In the genomic region with DNA sequence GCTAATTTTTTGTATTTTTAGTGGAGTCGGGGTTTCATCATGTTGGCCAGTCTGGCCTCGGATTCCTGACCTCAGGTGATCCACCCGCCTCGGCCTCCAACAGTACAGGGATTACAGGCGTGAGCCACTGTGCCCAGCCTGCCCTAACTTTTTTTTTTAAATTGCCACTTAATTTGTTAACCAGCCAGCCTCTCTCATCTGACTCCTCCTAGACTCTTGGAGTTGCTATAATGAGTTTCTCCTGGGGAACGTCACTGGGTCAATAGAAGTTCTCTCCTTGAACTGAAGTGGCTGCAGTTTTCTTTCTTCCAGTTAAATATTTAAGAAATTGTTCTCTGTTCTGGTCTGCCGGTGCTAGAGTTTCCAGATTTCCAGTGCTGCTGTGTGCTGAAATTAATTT, we compare ENCODE assay signal across 35 cellular contexts. TPM values are rescaled to one million over a fixed set of nuclear protein-coding genes. Genes with fewer than 3 reads are reported as not detected.
DNase-seq lines count a peak whose midpoint lies in the region; ATAC-seq and TF ChIP-seq lines count a peak whose summit lies in the region.
"Had no signal": no experiment of that assay in that cellular context is flagged by ENCODE, and none has a peak within 500 bp of the region (broad histone marks: within the 10 kb centered on the region; RNA-seq: fewer than 3 reads in every experiment).

No MANE protein-coding gene starts in this region.

- intact Hi-C loops in left lung (cut with DNase I) (no loop called here), lower lobe of right lung (cut with DNase I) (no loop called here), upper lobe of right lung (cut with DNase I) (no loop called here), left ventricle myocardium inferior (cut with micrococcal nuclease) (no loop called here)

- no peaks in the 10 kb centered on the region for H3K4me1 ChIP-seq in left lung
- H3K4me1 ChIP-seq in lower lobe of right lung = peaks cover 3% of the 10 kb centered on the region
- no peaks in the 10 kb centered on the region for H3K4me1 ChIP-seq in upper lobe of right lung
- H3K4me1 ChIP-seq in left ventricle myocardium inferior = peaks cover 3% of the 10 kb centered on the region
- H3K4me1 ChIP-seq: A549; BE2C; BLaER1; BLaER1 treated with 17β-estradiol and CSF1 and Interleukin-3, amounts not matched to agents 10 nM and 100 nM; Caco-2 had no signal

- H3K36me3 ChIP-seq in left lung (no peaks in the 10 kb centered on the region), lower lobe of right lung (no peaks in the 10 kb centered on the region), upper lobe of right lung (no peaks in the 10 kb centered on the region), left ventricle myocardium inferior (no peaks in the 10 kb centered on the region)
- H3K36me3 ChIP-seq: BE2C; BLaER1; BLaER1 treated with 17β-estradiol and CSF1 and Interleukin-3, amounts not matched to agents 10 nM and 100 nM had no signal

- H3K27ac ChIP-seq in left lung = no peak overlapping the region
- H3K27ac ChIP-seq in lower lobe of right lung = no peak overlapping the region
- H3K27ac ChIP-seq in upper lobe of right lung = no peak overlapping the region
- H3K27ac ChIP-seq in left ventricle myocardium inferior (replicated peaks) = no peak overlapping the region
- H3K27ac ChIP-seq: 22Rv1; A549; BLaER1; BLaER1 treated with 17β-estradiol and CSF1 and Interleukin-3, amounts not matched to agents 10 nM and 100 nM; C4-2B had no signal

- TF ChIP-seq CTCF in left lung (IDR thresholded peaks at IDR 0.05) (no peak), lower lobe of right lung (IDR thresholded peaks at IDR 0.05) (no peak), upper lobe of right lung (IDR thresholded peaks at IDR 0.05) (no peak), left ventricle myocardium inferior (IDR thresholded peaks at IDR 0.05; ENCODE audit: borderline replicate concordance) (no peak)

- H3K4me3 ChIP-seq in left lung (no peak overlapping the region), lower lobe of right lung (no peak overlapping the region), upper lobe of right lung (no peak overlapping the region), left ventricle myocardium inferior (no peak overlapping the region)
- H3K4me3 ChIP-seq: A549; BLaER1; BLaER1 treated with 17β-estradiol and CSF1 and Interleukin-3, amounts not matched to agents 10 nM and 100 nM had no signal

- H3K9me3 ChIP-seq in left lung = no peaks in the 10 kb centered on the region
- H3K9me3 ChIP-seq in lower lobe of right lung = no peaks in the 10 kb centered on the region
- H3K9me3 ChIP-seq in upper lobe of right lung = no peaks in the 10 kb centered on the region
- H3K9me3 ChIP-seq in left ventricle myocardium inferior (replicated peaks) = no peaks in the 10 kb centered on the region
- H3K9me3 ChIP-seq: A549; BE2C; BLaER1; BLaER1 treated with 17β-estradiol and CSF1 and Interleukin-3, amounts not matched to agents 10 nM and 100 nM; Caco-2 had no signal

- peak; percentile 88 for ATAC-seq in left lung
- ATAC-seq in lower lobe of right lung = peak; percentile 78 to 87
- peak; percentile 81 for ATAC-seq in upper lobe of right lung
- ATAC-seq: A549; CD8-positive, alpha-beta T cell had no signal

- no peak for DNase-seq in left lung
- no peak for DNase-seq in lower lobe of right lung
- DNase-seq in upper lobe of right lung = no peak
- no peak for DNase-seq in left ventricle myocardium inferior
- DNase-seq in glomerular visceral epithelial cell (ENCODE audit: extremely low spot score) = no peak
- no peak for DNase-seq in NCI-H2196 treated with DMSO at 0.1 percent for 48 hours (lab: John Stamatoyannopoulos, UW; ENCODE audit: unreplicated experiment)
- DNase-seq: 8988T; ACHN; AML-193; BE2C; C1 segment of cervical spinal cord; Caco-2; Calu3; CD4-positive, alpha-beta memory T cell; CD4-positive, alpha-beta T cell; CD4-positive, CD25-positive, alpha-beta regulatory T cell; CD8-positive, alpha-beta memory T cell; CD8-positive, alpha-beta T cell; COR-L47; DMS 273 treated with DMSO at 0.1 percent for 48 hours; DMS153; DMS53; DMS79; DMS79 treated with DMSO at 0.1 percent for 48 hours; DND-41; EL had no signal

- no peaks in the 10 kb centered on the region for H3K27me3 ChIP-seq in left lung
- no peaks in the 10 kb centered on the region for H3K27me3 ChIP-seq in lower lobe of right lung (ENCODE audit: low read depth)
- H3K27me3 ChIP-seq in upper lobe of right lung = no peaks in the 10 kb centered on the region
- peaks cover 67% of the 10 kb centered on the region for H3K27me3 ChIP-seq in left ventricle myocardium inferior (ENCODE audit: low read depth)
- H3K27me3 ChIP-seq: BLaER1; BLaER1 treated with 17β-estradiol and CSF1 and Interleukin-3, amounts not matched to agents 10 nM and 100 nM had no signal

RNA-seq across cellular contexts. Expression of gene NEUROD6, which starts 27.7 kb away (rescaled TPM):
- total RNA-seq in left lung (not detected), lower lobe of right lung (not detected), upper lobe of right lung (not detected), left ventricle myocardium inferior (not detected)
- total RNA-seq: A172; A673; B cell; Caco-2; Calu3; CD4-positive, alpha-beta memory T cell; CD4-positive, alpha-beta T cell; CD4-positive, CD25-positive, alpha-beta regulatory T cell; CD8-positive, alpha-beta memory T cell; CD8-positive, alpha-beta T cell; Daoy had no signal
